In the genomic region with DNA sequence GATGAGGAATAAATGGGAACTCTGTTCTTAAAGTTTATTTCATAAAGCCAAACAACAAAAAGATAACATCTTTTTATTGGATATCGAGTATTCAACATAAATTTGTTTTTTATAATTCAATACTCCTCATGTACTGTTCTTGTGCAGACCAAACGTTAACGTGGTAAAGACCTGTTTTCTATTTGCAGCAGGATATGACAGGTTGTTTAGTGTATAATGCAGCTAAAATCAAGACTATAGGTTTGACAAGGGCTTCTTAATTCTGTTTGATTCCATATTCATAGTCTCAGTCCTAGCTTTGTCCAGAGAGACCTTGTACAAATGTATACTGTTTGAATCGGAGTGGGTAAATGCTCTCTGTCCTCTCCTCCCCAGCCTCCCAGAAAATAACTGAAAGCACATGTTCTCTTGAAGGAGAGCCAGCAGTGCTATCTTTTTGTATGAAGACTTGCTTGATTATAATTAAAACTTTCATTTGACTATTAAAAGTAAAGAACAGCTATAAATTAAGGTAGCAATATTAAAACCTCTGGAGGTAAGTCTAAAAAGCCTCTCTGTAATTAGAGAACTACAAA, we compare ENCODE assay signal across 18 cellular contexts. TPM values are rescaled to one million over a fixed set of nuclear protein-coding genes. Genes with fewer than 3 reads are reported as not detected.
"Had no signal": no experiment of that assay in that cellular context is flagged by ENCODE, and none has a peak within 500 bp of the region (broad histone marks: within the 10 kb centered on the region; RNA-seq: fewer than 3 reads in every experiment).

No MANE protein-coding gene starts in this region.

- DNase-seq: activated CD4-positive, alpha-beta memory T cell treated with anti-CD3 and anti-CD28 coated beads, Interleukin-2, amount 10 ng/mL, durations not matched to agents 7 days and 5 days; activated CD4-positive, CD25-positive, alpha-beta regulatory T cell treated with anti-CD3 and anti-CD28 coated beads, Interleukin-2, amount 50 U/mL, for 72 hours; activated CD8-positive, alpha-beta memory T cell treated with anti-CD3 and anti-CD28 coated beads, Interleukin-2, amount 50 U/mL, for 4 hours; activated gamma-delta T cell treated with Interleukin-2 at 50 U/mL for 16 hours; activated T-cell treated with anti-CD3 and anti-CD28 coated beads, Interleukin-2, amount 50 U/mL, for 48 hours; caudate nucleus; islet precursor cell; left lung; natural killer cell; retina; stimulated activated CD4-positive, alpha-beta T cell treated with anti-CD3 and anti-CD28 coated beads, Interleukin-2, amount 100 ng/mL, for 48 hours; substantia nigra; transverse colon had no signal

- H3K27ac Mint-ChIP-seq: activated CD4-positive, alpha-beta memory T cell treated with anti-CD3 and anti-CD28 coated beads, Interleukin-2, amount 10 ng/mL, durations not matched to agents 7 days and 5 days; memory B cell; natural killer cell had no signal

- H3K36me3 Mint-ChIP-seq: memory B cell, natural killer cell had no signal

- ATAC-seq: left lung; natural killer cell; stimulated activated memory B cell treated with anti-CD40 and anti-IgM and Interleukin-4, amounts not matched to agents 10 μg/mL and 1 μg/mL and 100 μg/mL, for 72 hours had no signal

- H3K27me3 ChIP-seq: left lung, SJSA1, transverse colon had no signal

- H3K9me3 ChIP-seq: left lung, SJSA1, transverse colon had no signal

- H3K27me3 Mint-ChIP-seq: activated CD4-positive, alpha-beta memory T cell treated with anti-CD3 and anti-CD28 coated beads, Interleukin-2, amount 10 ng/mL, durations not matched to agents 7 days and 5 days; memory B cell; stimulated activated memory B cell treated with anti-CD40 and anti-IgM and Interleukin-4, amounts not matched to agents 10 μg/mL and 1 μg/mL and 100 μg/mL, for 72 hours had no signal

- H3K36me3 ChIP-seq: left lung, SJSA1, transverse colon had no signal

- H3K4me3 Mint-ChIP-seq: activated CD4-positive, alpha-beta memory T cell treated with anti-CD3 and anti-CD28 coated beads, Interleukin-2, amount 10 ng/mL, durations not matched to agents 7 days and 5 days; memory B cell; natural killer cell; stimulated activated memory B cell treated with anti-CD40 and anti-IgM and Interleukin-4, amounts not matched to agents 10 μg/mL and 1 μg/mL and 100 μg/mL, for 72 hours had no signal

- H3K4me3 ChIP-seq: left lung, SJSA1, transverse colon had no signal

- H3K9me3 Mint-ChIP-seq: memory B cell; natural killer cell; stimulated activated memory B cell treated with anti-CD40 and anti-IgM and Interleukin-4, amounts not matched to agents 10 μg/mL and 1 μg/mL and 100 μg/mL, for 72 hours had no signal

- H3K27ac ChIP-seq: left lung, SJSA1 had no signal

RNA-seq across cellular contexts. Expression of a gene that starts 51.8 kb away (rescaled TPM):
- total RNA-seq: activated CD4-positive, alpha-beta memory T cell treated with anti-CD3 and anti-CD28 coated beads, Interleukin-2, amount 10 ng/mL, durations not matched to agents 7 days and 5 days; left lung; mucosa of gallbladder; natural killer cell; SJSA1 had no signal
- polyA plus RNA-seq: esophagus had no signal
